Comparison of ENCODE assay signal across 8 cellular contexts in genomic region chr11:17730608-17731462, GRCh38. TPM values are rescaled to one million over a fixed set of nuclear protein-coding genes. Genes with fewer than 3 reads are reported as not detected.
DNase-seq lines count a peak whose midpoint lies in the region; ATAC-seq and TF ChIP-seq lines count a peak whose summit lies in the region.

No MANE protein-coding gene starts in this region.

- H3K27ac ChIP-seq in SK-N-SH (ENCODE audit: low read depth in 2 of 2, low read length in 1 of 2), result no peak overlapping the region

- no peaks in the 10 kb centered on the region for H3K36me3 Mint-ChIP-seq in activated naive CD8-positive, alpha-beta T cell treated with anti-CD3 and anti-CD28 coated beads, Interleukin-2, amount 10 ng/mL, durations not matched to agents 7 days and 5 days

- H3K36me3 ChIP-seq in SK-N-SH (replicated peaks in 1 of 2; ENCODE audit: control insufficient read depth in 1 of 2, insufficient read depth in 2 of 2, low read length in 1 of 2), result no peaks in the 10 kb centered on the region

- peaks cover 0 to 13% of the 10 kb centered on the region in 2 experiments; a peak in 1 of 4 replicates for H3K4me1 ChIP-seq in SK-N-SH (ENCODE audit: control insufficient read depth in 1 of 2, insufficient read depth in 2 of 2, low read depth in 1 of 2, low read length in 1 of 2)

- H3K4me1 Mint-ChIP-seq in activated naive CD8-positive, alpha-beta T cell treated with anti-CD3 and anti-CD28 coated beads, Interleukin-2, amount 10 ng/mL, durations not matched to agents 7 days and 5 days, result peaks cover 4% of the 10 kb centered on the region

- DNase-seq in NCI-H128 (lab: John Stamatoyannopoulos, UW; ENCODE audit: unreplicated experiment), result peak; percentile 85
- DNase-seq in SK-N-SH, result peak; percentile 89
- peak; percentile 77 for DNase-seq in activated naive CD8-positive, alpha-beta T cell treated with anti-CD3 and anti-CD28 coated beads, Interleukin-2, amount 10 ng/mL, durations not matched to agents 7 days and 5 days
- peak; percentile 86 for DNase-seq in Right ventricle myocardium superior
- peak; percentile 43 for DNase-seq in pulmonary artery endothelial cell (ENCODE audit: low read depth, low spot score)

- intact Hi-C loops in Right ventricle myocardium superior (cut with DNase I), result loop anchor here (2.0 kb wide), 1 partner anchor 248 kb away; no protein-coding TSS in a partner anchor

- TF ChIP-seq RAD21 in SK-N-SH (IDR thresholded peaks at IDR 0.05; ENCODE audit: low read length), result peak; percentile 98

- H3K9me3 ChIP-seq in SK-N-SH, result no peaks in the 10 kb centered on the region

- TF ChIP-seq CTCF in GM12873 (IDR thresholded peaks at IDR 0.05; ENCODE audit: insufficient read depth, low read depth, low read length, missing control alignments) (peak; percentile 96), SK-N-SH (IDR thresholded peaks at IDR 0.05) (peak; percentile 77)

- no peaks in the 10 kb centered on the region for H3F3A ChIP-seq in SK-N-SH (replicated peaks; ENCODE audit: insufficient read depth)

- H3K9me2 ChIP-seq in SK-N-SH, result no peaks in the 10 kb centered on the region

- ATAC-seq in HG02678 (IDR thresholded peaks at IDR 0.05; ENCODE audit: unreplicated experiment) (peak; percentile 77), Right ventricle myocardium superior (ENCODE audit: poor library complexity) (peak; percentile 90), HG03457 (IDR thresholded peaks at IDR 0.05; ENCODE audit: unreplicated experiment) (no peak)
- peak; percentile 71 for ATAC-seq in activated naive CD8-positive, alpha-beta T cell treated with anti-CD3 and anti-CD28 coated beads, Interleukin-2, amount 10 ng/mL, durations not matched to agents 7 days and 5 days (ENCODE audit: low read depth)

- H3K4me2 ChIP-seq in SK-N-SH, result no peak overlapping the region

- H2AFZ ChIP-seq in SK-N-SH (ENCODE audit: low read depth), result no peak overlapping the region

- no peaks in the 10 kb centered on the region; the same call in 1 of the 2 replicates for H3K27me3 ChIP-seq in SK-N-SH (ENCODE audit: insufficient read depth)

- POLR2A ChIA-PET in SK-N-SH (lab: Yijun Ruan, JAX), result interaction anchor here (0.8 to 1.6 kb wide), 4 partner anchors 10 to 248 kb away, joined by 3 to 9 read pairs (median 4); no protein-coding TSS in a partner anchor
- POLR2A ChIA-PET in activated naive CD8-positive, alpha-beta T cell treated with anti-CD3 and anti-CD28 coated beads, Interleukin-2, amount 10 ng/mL, durations not matched to agents 7 days and 5 days (lab: Charles Lee), result no interaction called here

- peak in 1 of 2 experiments; percentile 10; a peak in 1 of 4 replicates for TF ChIP-seq EP300 in SK-N-SH (IDR thresholded peaks at IDR 0.05; ENCODE audit: borderline replicate concordance in 1 of 2, low read depth in 1 of 2, low read length in 1 of 2)

- peaks cover 47% of the 10 kb centered on the region for H3K27me3 Mint-ChIP-seq in activated naive CD8-positive, alpha-beta T cell treated with anti-CD3 and anti-CD28 coated beads, Interleukin-2, amount 10 ng/mL, durations not matched to agents 7 days and 5 days

- H4K20me1 ChIP-seq in SK-N-SH (ENCODE audit: insufficient read depth), result no peaks in the 10 kb centered on the region

- no peaks in the 10 kb centered on the region for H3K79me2 ChIP-seq in SK-N-SH (ENCODE audit: insufficient read depth)

- CTCF ChIA-PET in SK-N-SH (lab: Yijun Ruan, JAX), result interaction anchor here (0.6 to 14.2 kb wide), 116 partner anchors 9 to 384 kb away, joined by 3 to 730 read pairs (median 5); partner anchors contain the start of genes MYOD1, SAAL1 and SERGEF

- H3K9ac ChIP-seq in SK-N-SH, result no peak overlapping the region

- H3K9me3 Mint-ChIP-seq in activated naive CD8-positive, alpha-beta T cell treated with anti-CD3 and anti-CD28 coated beads, Interleukin-2, amount 10 ng/mL, durations not matched to agents 7 days and 5 days, result no peaks in the 10 kb centered on the region

- no peak overlapping the region for H3K4me3 Mint-ChIP-seq in activated naive CD8-positive, alpha-beta T cell treated with anti-CD3 and anti-CD28 coated beads, Interleukin-2, amount 10 ng/mL, durations not matched to agents 7 days and 5 days

- WGBS in SK-N-SH (ENCODE audit: low lambda C conversion rate), result 7% methylated on average over 5 of the region's 9 CpGs

- no peak overlapping the region for H3K27ac Mint-ChIP-seq in activated naive CD8-positive, alpha-beta T cell treated with anti-CD3 and anti-CD28 coated beads, Interleukin-2, amount 10 ng/mL, durations not matched to agents 7 days and 5 days

- H3K4me3 ChIP-seq in SK-N-SH (ENCODE audit: low read depth in 2 of 2, low read length in 1 of 2), result no peak overlapping the region; a peak in 1 of 4 replicates

TF ChIP-seq in SK-N-SH, 30 proteins besides CTCF, POLR2A, EP300 and RAD21 (continues in another document):
- no peak for TF ChIP-seq FOSL2 (IDR thresholded peaks at IDR 0.05; ENCODE audit: borderline replicate concordance, low read depth)
- TF ChIP-seq JUND (IDR thresholded peaks at IDR 0.05), result no peak
- no peak for TF ChIP-seq SIN3A (IDR thresholded peaks at IDR 0.05; ENCODE audit: borderline replicate concordance, low read depth, low read length)
- peak; percentile 21 for TF ChIP-seq CHD2 (IDR thresholded peaks at IDR 0.05; ENCODE audit: low read length, partially characterized antibody)
- TF ChIP-seq GABPA (IDR thresholded peaks at IDR 0.05; ENCODE audit: low read depth), result no peak
- TF ChIP-seq PBX3 (IDR thresholded peaks at IDR 0.05), result no peak
- no peak for TF ChIP-seq NRF1 (IDR thresholded peaks at IDR 0.05; ENCODE audit: low read depth, low read length)
- no peak for TF ChIP-seq IRF3 (IDR thresholded peaks at IDR 0.05; ENCODE audit: low read depth, low read length)
- TF ChIP-seq, protein P1, sequence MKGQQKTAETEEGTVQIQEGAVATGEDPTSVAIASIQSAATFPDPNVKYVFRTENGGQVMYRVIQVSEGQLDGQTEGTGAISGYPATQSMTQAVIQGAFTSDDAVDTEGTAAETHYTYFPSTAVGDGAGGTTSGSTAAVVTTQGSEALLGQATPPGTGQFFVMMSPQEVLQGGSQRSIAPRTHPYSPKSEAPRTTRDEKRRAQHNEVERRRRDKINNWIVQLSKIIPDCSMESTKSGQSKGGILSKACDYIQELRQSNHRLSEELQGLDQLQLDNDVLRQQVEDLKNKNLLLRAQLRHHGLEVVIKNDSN (IDR thresholded peaks at IDR 0.05; ENCODE audit: borderline replicate concordance, low read depth), result no peak
- TF ChIP-seq USF2 (IDR thresholded peaks at IDR 0.05; ENCODE audit: borderline replicate concordance, low read depth, low read length), result no peak
- no peak; the same call in 1 of the 2 replicates for TF ChIP-seq RCOR1 (IDR thresholded peaks at IDR 0.05; ENCODE audit: low read length)
- no peak for TF ChIP-seq RXRA (IDR thresholded peaks at IDR 0.05; ENCODE audit: borderline replicate concordance, low read depth)
- TF ChIP-seq SMC3 (IDR thresholded peaks at IDR 0.05; ENCODE audit: low read depth, low read length), result peak; percentile 97
- TF ChIP-seq MXI1 (IDR thresholded peaks at IDR 0.05; ENCODE audit: low read depth, low read length), result peak; percentile 22; the same call in 1 of the 2 replicates
- no peak for TF ChIP-seq FOXJ3 (CRISPR knock-in tag; IDR thresholded peaks at IDR 0.05)
- TF ChIP-seq FOXM1 (IDR thresholded peaks at IDR 0.05; ENCODE audit: low read depth), result no peak
- no peak for TF ChIP-seq TCF12 (IDR thresholded peaks at IDR 0.05)
- TF ChIP-seq ELF1 (IDR thresholded peaks at IDR 0.05), result no peak
- TF ChIP-seq TAF1 (IDR thresholded peaks at IDR 0.05; ENCODE audit: borderline replicate concordance, low read depth, low read length), result no peak

RNA-seq across cellular contexts. Expression of gene KCNC1, which starts 3.7 kb away (rescaled TPM):
- polyA plus RNA-seq in SK-N-SH (2012; rRNA removed), result 0.13 and 0.18 TPM in 2 replicates
- 0.09 and 0.14 TPM in 2 replicates for polyA plus RNA-seq in SK-N-SH (2012; cell fraction: cytosol; rRNA removed)
- polyA plus RNA-seq in SK-N-SH (2012; cell fraction: nucleus; rRNA removed), result 0.42 and 0.67 TPM in 2 replicates
- total RNA-seq in activated naive CD8-positive, alpha-beta T cell treated with anti-CD3 and anti-CD28 coated beads, Interleukin-2, amount 10 ng/mL, durations not matched to agents 7 days and 5 days, result not detected
- total RNA-seq in Right ventricle myocardium superior (not detected), pulmonary artery endothelial cell (not detected in 2 replicates)

RNA-seq across cellular contexts. Expression of gene MYOD1, which starts 11.5 kb away (rescaled TPM):
- not detected in 2 replicates for polyA plus RNA-seq in SK-N-SH (2012; rRNA removed)
- not detected in 2 replicates for polyA plus RNA-seq in SK-N-SH (2012; cell fraction: cytosol; rRNA removed)
- polyA plus RNA-seq in SK-N-SH (2012; cell fraction: nucleus; rRNA removed), result not detected in 2 replicates
- total RNA-seq in activated naive CD8-positive, alpha-beta T cell treated with anti-CD3 and anti-CD28 coated beads, Interleukin-2, amount 10 ng/mL, durations not matched to agents 7 days and 5 days, result not detected
- total RNA-seq in Right ventricle myocardium superior (not detected), pulmonary artery endothelial cell (not detected in 2 replicates)
